ENCODE assay signal across 1 cellular context in genomic region chr20:33209789-33210188, GRCh38.
TF ChIP-seq lines count a peak whose summit lies in the region.

No MANE protein-coding gene starts in this region.

TF ChIP-seq in endothelial cell of umbilical vein, 7 proteins besides CTCF, POLR2A, EP300 and RAD21:
- TF ChIP-seq FOS (IDR thresholded peaks at IDR 0.05; ENCODE audit: borderline replicate concordance, insufficient read depth, low read length) = no peak
- TF ChIP-seq JUN (IDR thresholded peaks at IDR 0.05; ENCODE audit: borderline replicate concordance, insufficient read depth, insufficient read length, low read depth) = no peak
- no peak for TF ChIP-seq MAX (IDR thresholded peaks at IDR 0.05; ENCODE audit: insufficient read depth, insufficient read length)
- no peak for TF ChIP-seq POLR2AphosphoS5 (IDR thresholded peaks at IDR 0.05; ENCODE audit: insufficient read depth, low read depth, low read length)
- no peak for TF ChIP-seq MYC (IDR thresholded peaks at IDR 0.05; ENCODE audit: low read depth, low read length)
- TF ChIP-seq EZH2 (IDR thresholded peaks at IDR 0.05; ENCODE audit: borderline replicate concordance, low read depth, low read length, severe bottlenecking) = no peak
- TF ChIP-seq GATA2 (IDR thresholded peaks at IDR 0.05; ENCODE audit: insufficient read depth, insufficient read length, low read depth, low read length) = no peak
